9 cellular contexts compared by ENCODE assay signal in genomic region chr19:15292847-15293582, GRCh38. TPM values are rescaled to one million over a fixed set of nuclear protein-coding genes. Genes with fewer than 3 reads are reported as not detected.
DNase-seq lines count a peak whose midpoint lies in the region; ATAC-seq and TF ChIP-seq lines count a peak whose summit lies in the region.
"Had no signal": no experiment of that assay in that cellular context is flagged by ENCODE, and none has a peak within 500 bp of the region (broad histone marks: within the 10 kb centered on the region; RNA-seq: fewer than 3 reads in every experiment).

No MANE protein-coding gene starts in this region.

- peak overlapping the region in 3 of 4 donors; percentile 56 to 71 (median 60) for H3K27ac ChIP-seq in gastroesophageal sphincter
- H3K27ac ChIP-seq: C4-2B had no signal

- no peak for TF ChIP-seq CTCF in gastroesophageal sphincter (IDR thresholded peaks at IDR 0.05)

- no peaks in the 10 kb centered on the region for H3K9me3 ChIP-seq in gastroesophageal sphincter

- H3K36me3 Mint-ChIP-seq in T-helper 1 cell treated with Interleukin-12 subunit alpha and Interleukin-12 subunit beta and Interleukin-4 antibody, amounts not matched to agents 30 μg/mL and 1 μg/mL, for 36 hours (ENCODE audit: low read depth), result peaks cover 5% of the 10 kb centered on the region

- TF ChIP-seq POLR2A in gastroesophageal sphincter (IDR thresholded peaks at IDR 0.05), result no peak

- no peak for TF ChIP-seq EP300 in gastroesophageal sphincter (IDR thresholded peaks at IDR 0.05)

- H3K4me1 ChIP-seq in gastroesophageal sphincter, result peaks cover 38 to 100% (median 80%) of the 10 kb centered on the region in 3 donors

- no peaks in the 10 kb centered on the region for H3K9me3 Mint-ChIP-seq in T-helper 1 cell treated with Interleukin-12 subunit alpha and Interleukin-12 subunit beta and Interleukin-4 antibody, amounts not matched to agents 30 μg/mL and 1 μg/mL, for 36 hours
- no peaks in the 10 kb centered on the region for H3K9me3 Mint-ChIP-seq in stimulated activated naive CD8-positive, alpha-beta T cell treated with anti-CD3 and anti-CD28 coated beads, Interleukin-15, amount 100 ng/mL, for 72 hours

- no peaks in the 10 kb centered on the region for H3K36me3 ChIP-seq in gastroesophageal sphincter

- H3K4me3 Mint-ChIP-seq in T-helper 1 cell treated with Interleukin-12 subunit alpha and Interleukin-12 subunit beta and Interleukin-4 antibody, amounts not matched to agents 30 μg/mL and 1 μg/mL, for 36 hours, result peak overlapping the region; percentile 59
- peak overlapping the region; percentile 85 to 86 for H3K4me3 Mint-ChIP-seq in stimulated activated naive CD8-positive, alpha-beta T cell treated with anti-CD3 and anti-CD28 coated beads, Interleukin-15, amount 100 ng/mL, for 72 hours

- no peak for ATAC-seq in gastroesophageal sphincter
- ATAC-seq in stimulated activated naive CD8-positive, alpha-beta T cell treated with anti-CD3 and anti-CD28 coated beads, Interleukin-15, amount 100 ng/mL, for 72 hours, result peak; percentile 32
- ATAC-seq in GM19328 (IDR thresholded peaks at IDR 0.05; ENCODE audit: unreplicated experiment), result no peak

- H3K27me3 Mint-ChIP-seq in T-helper 1 cell treated with Interleukin-12 subunit alpha and Interleukin-12 subunit beta and Interleukin-4 antibody, amounts not matched to agents 30 μg/mL and 1 μg/mL, for 36 hours (ENCODE audit: low read depth), result no peaks in the 10 kb centered on the region
- H3K27me3 Mint-ChIP-seq in stimulated activated naive CD8-positive, alpha-beta T cell treated with anti-CD3 and anti-CD28 coated beads, Interleukin-15, amount 100 ng/mL, for 72 hours, result no peaks in the 10 kb centered on the region

- peaks cover 81% of the 10 kb centered on the region for H3K4me1 Mint-ChIP-seq in T-helper 1 cell treated with Interleukin-12 subunit alpha and Interleukin-12 subunit beta and Interleukin-4 antibody, amounts not matched to agents 30 μg/mL and 1 μg/mL, for 36 hours (ENCODE audit: low read depth)
- peaks cover 100% of the 10 kb centered on the region for H3K4me1 Mint-ChIP-seq in stimulated activated naive CD8-positive, alpha-beta T cell treated with anti-CD3 and anti-CD28 coated beads, Interleukin-15, amount 100 ng/mL, for 72 hours

- DNase-seq in T-helper 1 cell, result no peak
- peak; percentile 83 for DNase-seq in RPMI8226
- DNase-seq in stimulated activated naive CD8-positive, alpha-beta T cell treated with anti-CD3 and anti-CD28 coated beads, Interleukin-15, amount 100 ng/mL, for 72 hours, result no peak
- DNase-seq in NOMO-1 treated with dmso at 0.1 percent for 144 hours (lab: John Stamatoyannopoulos, UW; ENCODE audit: unreplicated experiment), result no peak
- DNase-seq in stimulated activated CD4-positive, alpha-beta T cell treated with anti-CD3 and anti-CD28 coated beads, Interleukin-2, amount 100 ng/mL, for 48 hours, result no peak

- 6 to 29% methylated on average over 6 to 11 of the region's 11 CpGs for WGBS in gastroesophageal sphincter (ENCODE audit: low coverage in 1 of 2), 2 donors

- H3K4me3 ChIP-seq in gastroesophageal sphincter, result peak overlapping the region in 1 of 2 donors; percentile 5

- H3K27ac Mint-ChIP-seq in T-helper 1 cell treated with Interleukin-12 subunit alpha and Interleukin-12 subunit beta and Interleukin-4 antibody, amounts not matched to agents 30 μg/mL and 1 μg/mL, for 36 hours, result peak overlapping the region; percentile 85
- peak overlapping the region; percentile 72 to 96 for H3K27ac Mint-ChIP-seq in stimulated activated naive CD8-positive, alpha-beta T cell treated with anti-CD3 and anti-CD28 coated beads, Interleukin-15, amount 100 ng/mL, for 72 hours

- no peaks in the 10 kb centered on the region for H3K27me3 ChIP-seq in gastroesophageal sphincter

RNA-seq across cellular contexts. Expression of gene BRD4, which starts 39.3 kb away (rescaled TPM):
- total RNA-seq in gastroesophageal sphincter, result 10 to 100 TPM; 29.6 to 49.3 (median 34.4) TPM
